In genomic region chrX:17736856-17737706, GRCh38 we compare ENCODE assay signal across 8 cellular contexts. TPM values are rescaled to one million over a fixed set of nuclear protein-coding genes. Genes with fewer than 3 reads are reported as not detected.
A peak's percentile ranks its signal among the peaks of the same experiment; 100 is the strongest.
DNase-seq lines count a peak whose midpoint lies in the region; ATAC-seq and TF ChIP-seq lines count a peak whose summit lies in the region.

SCML1 (plus strand) TSS chrX:17737493; CDS start chrX:17744187, 6,694 bp downstream.

- H3K36me3 Mint-ChIP-seq in T-helper 1 cell treated with Interleukin-12 subunit alpha and Interleukin-12 subunit beta and Interleukin-4 antibody, amounts not matched to agents 30 μg/mL and 1 μg/mL, for 36 hours (ENCODE audit: low read depth) = no peaks in the 10 kb centered on the region

- H3K27ac Mint-ChIP-seq in T-helper 1 cell treated with Interleukin-12 subunit alpha and Interleukin-12 subunit beta and Interleukin-4 antibody, amounts not matched to agents 30 μg/mL and 1 μg/mL, for 36 hours = peak within 1 kb of the TSS; percentile 49

- peaks cover 13% of the 10 kb centered on the region for H3K4me1 Mint-ChIP-seq in T-helper 1 cell treated with Interleukin-12 subunit alpha and Interleukin-12 subunit beta and Interleukin-4 antibody, amounts not matched to agents 30 μg/mL and 1 μg/mL, for 36 hours (ENCODE audit: low read depth)

- H3K4me1 ChIP-seq in heart right ventricle (peaks cover 0 to 13% (median 7%) of the 10 kb centered on the region in 9 donors), parathyroid adenoma (no peaks in the 10 kb centered on the region), thymus (ENCODE audit: control insufficient read depth, insufficient read depth, low read length) (no peaks in the 10 kb centered on the region)

- peak; percentile 97 to 99 (median 98) for ATAC-seq in heart right ventricle

- peak within 1 kb of the TSS; percentile 93 for H3K4me2 ChIP-seq in parathyroid adenoma (ENCODE audit: low read length)

- H3K27ac ChIP-seq in heart right ventricle (peak within 1 kb of the TSS; percentile 82 to 91 (median 89)), parathyroid adenoma (peak within 1 kb of the TSS; percentile 87), thymus (ENCODE audit: low read depth) (peak within 1 kb of the TSS; percentile 86)

- H3K4me3 Mint-ChIP-seq in T-helper 1 cell treated with Interleukin-12 subunit alpha and Interleukin-12 subunit beta and Interleukin-4 antibody, amounts not matched to agents 30 μg/mL and 1 μg/mL, for 36 hours = peak within 1 kb of the TSS; percentile 83

- H3K9me3 ChIP-seq in heart right ventricle (no peaks in the 10 kb centered on the region), parathyroid adenoma (ENCODE audit: control insufficient read depth, low read length) (no peaks in the 10 kb centered on the region), thymus (ENCODE audit: control insufficient read depth) (no peaks in the 10 kb centered on the region)

- DNase-seq in DMS 273 treated with DMSO at 0.1 percent for 48 hours (lab: John Stamatoyannopoulos, UW) (peak; percentile 96), H7 (peak; percentile 93), NCI-H1092 treated with DMSO at 0.1 percent for 48 hours (lab: John Stamatoyannopoulos, UW) (peak; percentile 98), amygdala (lab: John Stamatoyannopoulos, UW) (peak; percentile 43 to 98 (median 93)), heart right ventricle (peak; percentile 96 to 97)

- H3K4me3 ChIP-seq in H7 (ENCODE audit: insufficient read depth, low read depth, low read length) (peak within 1 kb of the TSS; percentile 56), heart right ventricle (peak within 1 kb of the TSS; percentile 50 to 78 (median 68)), parathyroid adenoma (ENCODE audit: low read depth, low read length) (peak within 1 kb of the TSS; percentile 77), thymus (ENCODE audit: low read length) (peak within 1 kb of the TSS; percentile 58)

- H3K79me2 ChIP-seq in parathyroid adenoma = peaks cover 3% of the 10 kb centered on the region

- 0% methylated on average over 36 to 65 of the region's 67 CpGs for WGBS in heart right ventricle, 2 donors
- WGBS in thymus = under 1% methylated on average over 64 of the region's 67 CpGs

- intact Hi-C loops in heart right ventricle (cut with DNase I) = no loop called here

- peaks cover 41% of the 10 kb centered on the region for H3K27me3 Mint-ChIP-seq in T-helper 1 cell treated with Interleukin-12 subunit alpha and Interleukin-12 subunit beta and Interleukin-4 antibody, amounts not matched to agents 30 μg/mL and 1 μg/mL, for 36 hours (ENCODE audit: low read depth)

- H3K36me3 ChIP-seq in H7 (replicated peaks; ENCODE audit: control insufficient read depth, insufficient read depth, low read length) (no peaks in the 10 kb centered on the region), heart right ventricle (no peaks in the 10 kb centered on the region), parathyroid adenoma (ENCODE audit: control insufficient read depth, insufficient read depth, low read length) (no peaks in the 10 kb centered on the region), thymus (ENCODE audit: control insufficient read depth, insufficient read depth) (no peaks in the 10 kb centered on the region)

- no peak for TF ChIP-seq CTCF in heart right ventricle (IDR thresholded peaks at IDR 0.05)
- no peak for TF ChIP-seq CTCF in parathyroid adenoma (IDR thresholded peaks at IDR 0.05)

- H3K27me3 ChIP-seq in H7 (ENCODE audit: control insufficient read depth, insufficient read depth, low read length) (peaks cover 21% of the 10 kb centered on the region), heart right ventricle (peaks cover 0 to 54% (median 0%) of the 10 kb centered on the region in 7 donors), parathyroid adenoma (ENCODE audit: control insufficient read depth, insufficient read depth, low read length) (no peaks in the 10 kb centered on the region), thymus (ENCODE audit: control insufficient read depth, insufficient read depth) (no peaks in the 10 kb centered on the region)

- H3K9me3 Mint-ChIP-seq in T-helper 1 cell treated with Interleukin-12 subunit alpha and Interleukin-12 subunit beta and Interleukin-4 antibody, amounts not matched to agents 30 μg/mL and 1 μg/mL, for 36 hours = no peaks in the 10 kb centered on the region

- peak within 1 kb of the TSS; percentile 19 for H3K9ac ChIP-seq in parathyroid adenoma

- peak within 1 kb of the TSS; percentile 86 for H2AFZ ChIP-seq in parathyroid adenoma

RNA-seq across cellular contexts. Expression of gene SCML1, which starts in this region (rescaled TPM):
- 1.9 and 2.3 TPM in 2 replicates for total RNA-seq in H7 (2014; rRNA removed; shearing (Covaris generic))
- total RNA-seq in heart right ventricle = 1 to 10 TPM; 4.9 to 9.5 (median 5.7) TPM
- polyA plus RNA-seq in heart right ventricle = 10 to 100 TPM in 1 of 2 donors, 1 to 10 TPM in 1; 6.5 to 35.8 TPM
- polyA plus RNA-seq in thymus = 92.1 TPM

Comparison
In these comparisons a context has a peak if more than half of its experiments do, and no peak if none do; other contexts are left out.
1. Peak in every context shown above with its lines: DNase-seq, ATAC-seq, H3K4me3 ChIP-seq and H3K27ac ChIP-seq.